ENCODE assay signal across 21 cellular contexts in the genomic region with DNA sequence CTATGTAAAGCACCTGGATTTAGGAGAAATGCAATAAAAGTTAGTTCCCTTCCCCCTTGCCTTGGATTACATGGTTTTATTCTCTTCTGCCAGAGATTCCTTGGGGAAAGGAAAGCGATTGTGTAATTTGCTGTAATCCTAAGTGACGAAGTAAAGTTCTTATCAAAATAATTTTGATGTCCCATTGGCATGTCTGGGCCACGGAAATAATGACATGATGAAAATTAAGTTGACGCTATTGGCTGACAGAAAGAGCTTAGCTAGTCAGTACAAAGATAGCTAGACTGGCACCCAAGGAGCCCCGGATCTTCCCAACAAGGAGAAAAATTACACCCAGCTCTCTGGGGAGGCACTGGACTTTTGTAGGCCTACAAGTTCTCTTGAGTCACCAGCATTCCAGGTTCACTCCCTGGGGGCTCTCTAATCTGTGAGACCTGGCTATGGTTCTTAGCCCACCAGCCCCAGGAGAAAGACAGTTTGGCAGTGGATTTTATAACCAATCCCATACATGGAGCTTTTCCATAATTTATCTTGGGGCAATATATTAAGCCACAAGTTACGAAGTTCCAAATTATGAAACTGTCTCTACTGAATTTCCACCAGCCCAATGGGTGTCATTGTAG. TPM values are rescaled to one million over a fixed set of nuclear protein-coding genes. Genes with fewer than 3 reads are reported as not detected.
DNase-seq lines count a peak whose midpoint lies in the region; ATAC-seq and TF ChIP-seq lines count a peak whose summit lies in the region.
"Had no signal": no experiment of that assay in that cellular context is flagged by ENCODE, and none has a peak within 500 bp of the region (broad histone marks: within the 10 kb centered on the region; RNA-seq: fewer than 3 reads in every experiment).

No MANE protein-coding gene starts in this region.

- H3K79me2 ChIP-seq in PC-3 (ENCODE audit: low read length) (no peaks in the 10 kb centered on the region), OCI-LY7 (ENCODE audit: insufficient read depth, low read depth, low read length) (no peaks in the 10 kb centered on the region), MM.1S (ENCODE audit: low read length) (no peaks in the 10 kb centered on the region)

- H3K27me3 Mint-ChIP-seq in type B pancreatic cell: peaks cover 30% of the 10 kb centered on the region

- DNase-seq in PC-3 (no peak), fibroblast of the aortic adventitia (ENCODE audit: low read depth) (peak; percentile 15), type B pancreatic cell (ENCODE audit: extremely low spot score, unreplicated experiment) (no peak), OCI-LY7 (ENCODE audit: low spot score) (no peak), MM.1S (no peak)
- DNase-seq: ACHN, C1 segment of cervical spinal cord, DMS79 treated with DMSO at 0.1 percent for 48 hours, HCEC 1CT, Kasumi-1, MG63, NCI-H1092, NCI-H1436 treated with DMSO at 0.1 percent for 48 hours, NCI-H2029, NCI-H345, NCI-H526, SK-N-SH had no signal

- CTCF ChIA-PET in PC-3 (lab: Charles Lee) (no interaction called here), OCI-LY7 (lab: Charles Lee; ENCODE audit: unreplicated experiment) (no interaction called here)

- H3K27ac Mint-ChIP-seq in type B pancreatic cell: peak overlapping the region; percentile 76
- H3K27ac Mint-ChIP-seq: GM23338 had no signal

- H3K9me2 ChIP-seq in PC-3 (replicated peaks; ENCODE audit: low read length) (no peaks in the 10 kb centered on the region), OCI-LY7 (ENCODE audit: insufficient read depth, low read length) (no peaks in the 10 kb centered on the region), MM.1S (replicated peaks; ENCODE audit: insufficient read depth, low read length) (no peaks in the 10 kb centered on the region)
- H3K9me2 ChIP-seq: SK-N-SH had no signal

- no peak overlapping the region for H3K9ac ChIP-seq in PC-3 (ENCODE audit: low read length)
- H3K9ac ChIP-seq in mucosa of rectum (ENCODE audit: low read depth in 1 of 2, low read length in 2 of 2): no peak overlapping the region
- H3K9ac ChIP-seq in MM.1S (ENCODE audit: low read length): no peak overlapping the region
- H3K9ac ChIP-seq: SK-N-SH had no signal

- H3K27me3 ChIP-seq in PC-3 (ENCODE audit: low read length) (no peaks in the 10 kb centered on the region), mucosa of rectum (ENCODE audit: control insufficient read depth in 2 of 2, insufficient read depth in 2 of 2, low read length in 2 of 2) (no peaks in the 10 kb centered on the region), MM.1S (replicated peaks; ENCODE audit: insufficient read depth, low read length) (no peaks in the 10 kb centered on the region)
- H3K27me3 ChIP-seq: MG63 had no signal

- H3K4me2 ChIP-seq in PC-3 (ENCODE audit: low read length) (peak overlapping the region; percentile 55; the same call in 1 of the 2 replicates), OCI-LY7 (ENCODE audit: low read length) (no peak overlapping the region), MM.1S (ENCODE audit: low read depth, low read length) (no peak overlapping the region)
- H3K4me2 ChIP-seq: GM23338, SK-N-SH had no signal

- intact Hi-C loops in PC-3 (cut with micrococcal nuclease) (no loop called here), OCI-LY7 (cut with micrococcal nuclease; ENCODE audit: unreplicated experiment) (no loop called here)

- no peaks in the 10 kb centered on the region for H3K36me3 ChIP-seq in PC-3 (ENCODE audit: low read depth, low read length)
- no peaks in the 10 kb centered on the region for H3K36me3 ChIP-seq in mucosa of rectum (ENCODE audit: control insufficient read depth in 2 of 2, insufficient read depth in 2 of 2, low read length in 2 of 2)
- H3K36me3 ChIP-seq in OCI-LY7 (ENCODE audit: insufficient read depth, low read length): no peaks in the 10 kb centered on the region
- H3K36me3 ChIP-seq in MM.1S (replicated peaks; ENCODE audit: insufficient read depth, low read length): no peaks in the 10 kb centered on the region
- H3K36me3 ChIP-seq: MG63 had no signal

- peak overlapping the region; percentile 31 for H3K27ac ChIP-seq in PC-3 (ENCODE audit: low read length)
- H3K27ac ChIP-seq in mucosa of rectum (ENCODE audit: low read depth in 2 of 2, low read length in 2 of 2): peak overlapping the region; percentile 59
- H3K27ac ChIP-seq in OCI-LY7 (ENCODE audit: low read depth, low read length, poor library complexity, severe bottlenecking): no peak overlapping the region
- no peak overlapping the region for H3K27ac ChIP-seq in MM.1S (ENCODE audit: low read length)
- H3K27ac ChIP-seq: HL-60 had no signal

- H3K4me1 Mint-ChIP-seq in type B pancreatic cell (ENCODE audit: unreplicated experiment): no peaks in the 10 kb centered on the region

- H3K9me3 ChIP-seq in PC-3 (ENCODE audit: low read length) (no peaks in the 10 kb centered on the region), mucosa of rectum (ENCODE audit: control insufficient read depth in 2 of 2, low read length in 2 of 2) (no peaks in the 10 kb centered on the region), OCI-LY7 (ENCODE audit: low read length) (no peaks in the 10 kb centered on the region), MM.1S (replicated peaks; ENCODE audit: insufficient read depth, low read length) (no peaks in the 10 kb centered on the region)
- H3K9me3 ChIP-seq: MG63, SK-N-SH had no signal

- H3K36me3 Mint-ChIP-seq in type B pancreatic cell: no peaks in the 10 kb centered on the region

- no peaks in the 10 kb centered on the region for H4K20me1 ChIP-seq in PC-3 (ENCODE audit: low read length)
- H4K20me1 ChIP-seq in OCI-LY7 (ENCODE audit: insufficient read depth, low read length): no peaks in the 10 kb centered on the region
- no peaks in the 10 kb centered on the region for H4K20me1 ChIP-seq in MM.1S (ENCODE audit: insufficient read depth, low read length)

- H3K4me1 ChIP-seq in PC-3 (ENCODE audit: insufficient read depth, low read length) (peaks cover 17% of the 10 kb centered on the region), mucosa of rectum (ENCODE audit: control insufficient read depth in 2 of 2, insufficient read depth in 2 of 2, low read length in 2 of 2) (peaks cover 0 to 8% of the 10 kb centered on the region in 2 donors), OCI-LY7 (ENCODE audit: insufficient read depth, low read length, poor library complexity, severe bottlenecking) (no peaks in the 10 kb centered on the region), MM.1S (ENCODE audit: low read length) (no peaks in the 10 kb centered on the region)

- ATAC-seq in PC-3 (no peak), GM18867 (IDR thresholded peaks at IDR 0.05; ENCODE audit: unreplicated experiment) (no peak)
- ATAC-seq: GM23338 had no signal

- H2AFZ ChIP-seq in PC-3 (ENCODE audit: low read length) (0 out of 2 replicates have a peak overlapping the region, but pooled peaks have one; percentile 16), OCI-LY7 (ENCODE audit: low read length) (no peak overlapping the region), MM.1S (ENCODE audit: low read length) (no peak overlapping the region)
- H2AFZ ChIP-seq: GM23338 had no signal

- H3F3A ChIP-seq in PC-3 (ENCODE audit: low read length, unreplicated experiment) (no peaks in the 10 kb centered on the region), MM.1S (ENCODE audit: insufficient read depth, low read length) (no peaks in the 10 kb centered on the region)

- POLR2A ChIA-PET in PC-3 (lab: Charles Lee; ENCODE audit: unreplicated experiment) (no interaction called here), OCI-LY7 (lab: Charles Lee) (no interaction called here)

- no peak overlapping the region for H3K4me3 Mint-ChIP-seq in type B pancreatic cell
- H3K4me3 Mint-ChIP-seq: GM23338 had no signal

- H3K4me3 ChIP-seq in PC-3 (ENCODE audit: low read length) (no peak overlapping the region), fibroblast of the aortic adventitia (ENCODE audit: low read depth, low read length) (no peak overlapping the region), mucosa of rectum (ENCODE audit: low read length in 2 of 2) (no peak overlapping the region), OCI-LY7 (ENCODE audit: low read depth, low read length, poor library complexity, severe bottlenecking) (no peak overlapping the region), MM.1S (ENCODE audit: low read length) (no peak overlapping the region)
- H3K4me3 ChIP-seq: GM23338, MG63 had no signal

- TF ChIP-seq CTCF in PC-3 (conservative IDR thresholded peaks at IDR 0.05; ENCODE audit: low read depth, low read length): no peak
- TF ChIP-seq CTCF in fibroblast of the aortic adventitia (IDR thresholded peaks at IDR 0.05; ENCODE audit: insufficient read depth, low read length): no peak
- no peak for TF ChIP-seq CTCF in type B pancreatic cell (conservative IDR thresholded peaks at IDR 0.05)
- TF ChIP-seq CTCF in OCI-LY7 (conservative IDR thresholded peaks at IDR 0.05; ENCODE audit: low read length): no peak
- no peak for TF ChIP-seq CTCF in MM.1S (IDR thresholded peaks at IDR 0.05; ENCODE audit: low read length)

- BruUV-seq in PC-3 (replicated peaks; lab: Mats Ljungman, UMichigan) (no TSS peak), OCI-LY7 (replicated peaks; lab: Mats Ljungman, UMichigan) (no TSS peak)

- no peaks in the 10 kb centered on the region for H3K9me3 Mint-ChIP-seq in type B pancreatic cell
- H3K9me3 Mint-ChIP-seq: GM23338 had no signal

RNA-seq across cellular contexts. Expression of gene FOXA2, which starts 59.9 kb away (rescaled TPM):
- 14.4 and 15.2 TPM in 2 replicates for total RNA-seq in PC-3 (2014; rRNA removed)
- total RNA-seq in fibroblast of the aortic adventitia (ENCODE audit: low replicate concordance): not detected in 2 replicates
- 17.5 and 21.2 TPM in 2 replicates for total RNA-seq in type B pancreatic cell (ENCODE audit: low replicate concordance)
- not detected in 2 replicates for total RNA-seq in OCI-LY7 (2014; rRNA removed; shearing (Covaris generic))
- not detected in 2 replicates for total RNA-seq in OCI-LY7 (2022)
- total RNA-seq: GM23338 had no signal

Comparison
In these comparisons a context has a peak if more than half of its experiments do, and no peak if none do; other contexts are left out.
1. H3K27ac ChIP-seq: peak in PC-3 (single experiment) and mucosa of rectum (2 of 2); none in OCI-LY7 (single experiment) and MM.1S (single experiment).
2. RNA of gene FOXA2, which starts 59.9 kb away (total RNA-seq): 17.5 to 21.2 TPM in type B pancreatic cell and 14.4 to 15.2 TPM in PC-3; not detected in fibroblast of the aortic adventitia and not detected in OCI-LY7; every median in the first group is over 10 times any median in the second.